19 cellular contexts compared by ENCODE assay signal in the genomic region with DNA sequence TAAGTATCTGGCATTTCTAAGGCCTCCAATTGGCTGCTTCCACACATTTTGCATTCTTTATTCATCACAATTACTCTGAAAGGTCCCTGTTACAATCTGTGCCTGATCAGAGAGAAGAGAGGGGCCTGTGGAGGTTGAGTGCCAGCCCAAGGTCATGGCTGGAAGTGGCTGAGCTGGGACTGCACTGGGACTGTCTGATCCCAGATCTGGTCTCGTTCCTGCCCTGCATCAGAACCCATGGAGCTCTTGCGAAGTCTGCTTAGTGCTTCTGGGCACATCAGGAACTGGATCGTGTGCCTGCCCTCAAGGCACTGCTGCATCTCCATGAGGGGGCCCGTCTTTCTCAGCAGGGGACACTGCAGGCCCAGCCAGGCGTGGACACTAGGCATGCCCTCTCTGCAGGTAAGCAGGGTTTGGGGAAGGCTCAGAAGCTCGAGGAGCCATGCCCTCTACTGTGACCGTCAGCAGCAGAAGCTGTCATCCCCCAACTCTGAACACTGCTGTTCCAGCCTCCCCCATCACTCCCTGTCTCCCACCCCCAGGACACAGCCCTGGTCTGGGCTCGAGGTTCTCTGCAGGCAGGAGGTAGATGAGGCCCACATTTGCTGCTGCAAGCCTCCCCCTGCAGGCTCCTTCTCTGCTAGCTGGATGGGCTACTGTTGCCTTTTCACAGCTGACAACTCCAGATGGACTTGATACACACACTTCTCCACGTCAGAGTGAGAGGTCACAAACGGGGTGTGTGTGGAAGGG.
DNase-seq lines count a peak whose midpoint lies in the region; ATAC-seq, FAIRE-seq and TF ChIP-seq lines count a peak whose summit lies in the region.
"Had no signal": no experiment of that assay in that cellular context is flagged by ENCODE, and none has a peak within 500 bp of the region (broad histone marks: within the 10 kb centered on the region; RNA-seq: fewer than 3 reads in every experiment).

No MANE protein-coding gene starts in this region.

- TF ChIP-seq CTCF in HepG2 (CRISPR knock-in tag; IDR thresholded peaks at IDR 0.05) (no peak), right lobe of liver (IDR thresholded peaks at IDR 0.05) (no peak), bronchial epithelial cell (IDR thresholded peaks at IDR 0.05; ENCODE audit: insufficient read depth, low read length, severe bottlenecking) (no peak), neural crest cell (conservative IDR thresholded peaks at IDR 0.05) (no peak)

- H4K20me1 ChIP-seq in HepG2 (ENCODE audit: insufficient read depth, low read length): 0 out of 2 replicates have a peak, but pooled peaks cover 2% of the 10 kb centered on the region

- no peaks in the 10 kb centered on the region for H3K27me3 Mint-ChIP-seq in neural crest cell (ENCODE audit: low read depth)
- peaks cover 1% of the 10 kb centered on the region for H3K27me3 Mint-ChIP-seq in activated T-helper 2 cell treated with anti-CD3 and anti-CD28 coated beads, Interferon-gamma antibody, Interleukin-2, Interleukin-4, amounts not matched to agents 10 μg/mL and 5 μg/mL and 100 μg/mL, durations not matched to agents 14 hours and 24 hours and 36 hours (ENCODE audit: low read depth)

- H3K36me3 ChIP-seq in HepG2 (replicated peaks in 1 of 2; ENCODE audit: control insufficient read depth in 1 of 2, insufficient read depth in 2 of 2, low read length in 2 of 2) (no peaks in the 10 kb centered on the region), right lobe of liver (no peaks in the 10 kb centered on the region), bronchial epithelial cell (ENCODE audit: control insufficient read depth, insufficient read depth, low read length) (no peaks in the 10 kb centered on the region)

- intact Hi-C loops in HepG2 (cut with micrococcal nuclease; ENCODE audit: unreplicated experiment) (no loop called here), right lobe of liver (cut with DNase I) (no loop called here)
- intact Hi-C loops in activated T-helper 2 cell treated with anti-CD3 and anti-CD28 coated beads, Interferon-gamma antibody, Interleukin-2, Interleukin-4, amounts not matched to agents 10 μg/mL and 5 μg/mL and 100 μg/mL, durations not matched to agents 14 hours and 24 hours and 36 hours (cut with micrococcal nuclease): no loop called here

- H3K4me3 ChIP-seq in HepG2 (replicated peaks in 1 of 3; ENCODE audit: insufficient read depth in 1 of 3, low read depth in 2 of 3, low read length in 3 of 3) (no peak overlapping the region), right lobe of liver (no peak overlapping the region), bronchial epithelial cell (ENCODE audit: low read depth, low read length) (no peak overlapping the region)

- no peak for DNase-seq in HepG2 (ENCODE audit: low spot score)
- DNase-seq in right lobe of liver: no peak
- no peak for DNase-seq in bronchial epithelial cell (ENCODE audit: low read depth)
- DNase-seq in neural crest cell (ENCODE audit: low read depth, low spot score): no peak
- DNase-seq in GM12892 (ENCODE audit: insufficient read length): no peak
- no peak for DNase-seq in activated T-helper 2 cell treated with anti-CD3 and anti-CD28 coated beads, Interferon-gamma antibody, Interleukin-2, Interleukin-4, amounts not matched to agents 10 μg/mL and 5 μg/mL and 100 μg/mL, durations not matched to agents 14 hours and 24 hours and 36 hours (ENCODE audit: low spot score)
- DNase-seq: ACHN, AML-193, GDM1, HCEC 1CT, MM.1S, NCI-H1092, NCI-H1436 treated with DMSO at 0.1 percent for 48 hours, NCI-H2081, SHP77 treated with DMSO at 0.1 percent for 48 hours, SK-N-SH had no signal

- no peak overlapping the region for H2AFZ ChIP-seq in HepG2 (ENCODE audit: low read length)

- 0% methylated on average over 3 of the region's 10 CpGs for WGBS in HepG2 (ENCODE audit: low lambda C conversion rate)
- 41% methylated on average over 3 of the region's 10 CpGs for WGBS in right lobe of liver (ENCODE audit: insufficient coverage, low coverage, low lambda C conversion rate, missing lambda C conversion rate)

- H3K4me3 Mint-ChIP-seq in neural crest cell: no peak overlapping the region
- H3K4me3 Mint-ChIP-seq in activated T-helper 2 cell treated with anti-CD3 and anti-CD28 coated beads, Interferon-gamma antibody, Interleukin-2, Interleukin-4, amounts not matched to agents 10 μg/mL and 5 μg/mL and 100 μg/mL, durations not matched to agents 14 hours and 24 hours and 36 hours (ENCODE audit: low read depth): no peak overlapping the region

- H3K4me2 ChIP-seq in HepG2 (ENCODE audit: low read depth, low read length): no peak overlapping the region
- H3K4me2 ChIP-seq: SK-N-SH had no signal

- H3K36me3 Mint-ChIP-seq in neural crest cell (ENCODE audit: low read depth): no peaks in the 10 kb centered on the region
- H3K36me3 Mint-ChIP-seq in activated T-helper 2 cell treated with anti-CD3 and anti-CD28 coated beads, Interferon-gamma antibody, Interleukin-2, Interleukin-4, amounts not matched to agents 10 μg/mL and 5 μg/mL and 100 μg/mL, durations not matched to agents 14 hours and 24 hours and 36 hours (ENCODE audit: low read depth): no peaks in the 10 kb centered on the region

- in situ Hi-C loops in HepG2 (cut with HindIII; ENCODE audit: extremely low pct_ligation_motif_present, low pct_unique_long_range_greater_than_20kb): no loop called here

- H3K9me3 ChIP-seq in HepG2 (ENCODE audit: low read length) (no peaks in the 10 kb centered on the region), right lobe of liver (no peaks in the 10 kb centered on the region)
- H3K9me3 ChIP-seq: SK-N-SH had no signal

- CTCF ChIA-PET in HepG2 (lab: Yijun Ruan, JAX; ENCODE audit: low intra/inter-chr PET ratio, low total read pairs): no interaction called here

- POLR2A ChIA-PET in HepG2 (lab: Yijun Ruan, JAX): no interaction called here

- peaks cover 9% of the 10 kb centered on the region for H3K4me1 Mint-ChIP-seq in neural crest cell
- H3K4me1 Mint-ChIP-seq in activated T-helper 2 cell treated with anti-CD3 and anti-CD28 coated beads, Interferon-gamma antibody, Interleukin-2, Interleukin-4, amounts not matched to agents 10 μg/mL and 5 μg/mL and 100 μg/mL, durations not matched to agents 14 hours and 24 hours and 36 hours (ENCODE audit: low read depth): no peaks in the 10 kb centered on the region

- H3K27ac ChIP-seq in HepG2 (ENCODE audit: extremely low read length, insufficient read depth, low read length): no peak overlapping the region
- H3K27ac ChIP-seq in right lobe of liver: no peak overlapping the region
- H3K27ac ChIP-seq: C4-2B had no signal

- no peak overlapping the region for H3K9ac ChIP-seq in HepG2 (ENCODE audit: insufficient read depth, low read depth, low read length)
- H3K9ac ChIP-seq: SK-N-SH had no signal

- BruUV-seq in HepG2 (replicated peaks; lab: Mats Ljungman, UMichigan): no TSS peak

- H3K4me1 ChIP-seq in HepG2 (ENCODE audit: insufficient read depth, low read length) (peaks cover 38% of the 10 kb centered on the region), right lobe of liver (no peaks in the 10 kb centered on the region)

- peaks cover 11 to 47% of the 10 kb centered on the region in 2 experiments; a peak in 4 of 5 replicates for H3K27me3 ChIP-seq in HepG2 (ENCODE audit: control insufficient read depth in 1 of 2, insufficient read depth in 2 of 2, low read length in 2 of 2)
- H3K27me3 ChIP-seq in right lobe of liver: no peaks in the 10 kb centered on the region
- no peaks in the 10 kb centered on the region for H3K27me3 ChIP-seq in bronchial epithelial cell (ENCODE audit: control insufficient read depth, insufficient read depth, low read length)

- no peaks in the 10 kb centered on the region for H3K79me2 ChIP-seq in HepG2 (ENCODE audit: insufficient read depth, low read length)

- TF ChIP-seq EP300 in HepG2 (IDR thresholded peaks at IDR 0.05; ENCODE audit: low read depth in 2 of 2, low read length in 2 of 2): no peak
- TF ChIP-seq EP300 in HepG2 (CRISPR knock-in tag; IDR thresholded peaks at IDR 0.05; ENCODE audit: borderline replicate concordance): no peak

- TF ChIP-seq RAD21 in HepG2 (CRISPR knock-in tag; IDR thresholded peaks at IDR 0.05): no peak

- FAIRE-seq in HepG2 (lab: Jason Lieb, UNC) (no peak), bronchial epithelial cell (lab: Jason Lieb, UNC) (peak; percentile 23), GM12892 (lab: Jason Lieb, UNC) (no peak)
- FAIRE-seq: RCC 7860 had no signal

- peak overlapping the region; percentile 27 for H3K27ac Mint-ChIP-seq in neural crest cell (ENCODE audit: unreplicated experiment)
- H3K27ac Mint-ChIP-seq in activated T-helper 2 cell treated with anti-CD3 and anti-CD28 coated beads, Interferon-gamma antibody, Interleukin-2, Interleukin-4, amounts not matched to agents 10 μg/mL and 5 μg/mL and 100 μg/mL, durations not matched to agents 14 hours and 24 hours and 36 hours: no peak overlapping the region

- TF ChIP-seq POLR2A in HepG2 (IDR thresholded peaks at IDR 0.05; ENCODE audit: insufficient read depth in 1 of 2, low read depth in 2 of 2, low read length in 2 of 2): no peak
- no peak for TF ChIP-seq POLR2A in right lobe of liver (IDR thresholded peaks at IDR 0.05)
- TF ChIP-seq POLR2A in GM12892 (IDR thresholded peaks at IDR 0.05; ENCODE audit: low read depth, low read length): no peak

- peak; percentile 42 for ATAC-seq in HepG2
- ATAC-seq in right lobe of liver: no peak
- ATAC-seq in HG02763 (IDR thresholded peaks at IDR 0.05; ENCODE audit: unreplicated experiment): no peak

- peaks cover 5% of the 10 kb centered on the region for H3K9me3 Mint-ChIP-seq in neural crest cell
- H3K9me3 Mint-ChIP-seq in activated T-helper 2 cell treated with anti-CD3 and anti-CD28 coated beads, Interferon-gamma antibody, Interleukin-2, Interleukin-4, amounts not matched to agents 10 μg/mL and 5 μg/mL and 100 μg/mL, durations not matched to agents 14 hours and 24 hours and 36 hours: no peaks in the 10 kb centered on the region

TF ChIP-seq in HepG2, 621 proteins besides CTCF, POLR2A, EP300 and RAD21 (continues in another document):
- TF ChIP-seq ASH2L (IDR thresholded peaks at IDR 0.05; ENCODE audit: insufficient read length, low read depth, low read length): no peak
- TF ChIP-seq ZSCAN9 (CRISPR knock-in tag; IDR thresholded peaks at IDR 0.05; ENCODE audit: borderline replicate concordance): no peak
- TF ChIP-seq KAT8 (CRISPR knock-in tag; IDR thresholded peaks at IDR 0.05): no peak
- TF ChIP-seq IRF1 (CRISPR knock-in tag; IDR thresholded peaks at IDR 0.05; ENCODE audit: low read depth): no peak
- no peak for TF ChIP-seq RFX1 (IDR thresholded peaks at IDR 0.05)
- no peak for TF ChIP-seq NCOR1 (IDR thresholded peaks at IDR 0.05; ENCODE audit: borderline replicate concordance, low read length)
- no peak for TF ChIP-seq ZNF382 (CRISPR knock-in tag; IDR thresholded peaks at IDR 0.05; ENCODE audit: borderline replicate concordance)
- TF ChIP-seq SP140L (CRISPR knock-in tag; IDR thresholded peaks at IDR 0.05; ENCODE audit: borderline replicate concordance): no peak
- TF ChIP-seq PAF1 (CRISPR knock-in tag; IDR thresholded peaks at IDR 0.05): no peak
